ENCODE assay signal across 1 cellular context in the genomic region with DNA sequence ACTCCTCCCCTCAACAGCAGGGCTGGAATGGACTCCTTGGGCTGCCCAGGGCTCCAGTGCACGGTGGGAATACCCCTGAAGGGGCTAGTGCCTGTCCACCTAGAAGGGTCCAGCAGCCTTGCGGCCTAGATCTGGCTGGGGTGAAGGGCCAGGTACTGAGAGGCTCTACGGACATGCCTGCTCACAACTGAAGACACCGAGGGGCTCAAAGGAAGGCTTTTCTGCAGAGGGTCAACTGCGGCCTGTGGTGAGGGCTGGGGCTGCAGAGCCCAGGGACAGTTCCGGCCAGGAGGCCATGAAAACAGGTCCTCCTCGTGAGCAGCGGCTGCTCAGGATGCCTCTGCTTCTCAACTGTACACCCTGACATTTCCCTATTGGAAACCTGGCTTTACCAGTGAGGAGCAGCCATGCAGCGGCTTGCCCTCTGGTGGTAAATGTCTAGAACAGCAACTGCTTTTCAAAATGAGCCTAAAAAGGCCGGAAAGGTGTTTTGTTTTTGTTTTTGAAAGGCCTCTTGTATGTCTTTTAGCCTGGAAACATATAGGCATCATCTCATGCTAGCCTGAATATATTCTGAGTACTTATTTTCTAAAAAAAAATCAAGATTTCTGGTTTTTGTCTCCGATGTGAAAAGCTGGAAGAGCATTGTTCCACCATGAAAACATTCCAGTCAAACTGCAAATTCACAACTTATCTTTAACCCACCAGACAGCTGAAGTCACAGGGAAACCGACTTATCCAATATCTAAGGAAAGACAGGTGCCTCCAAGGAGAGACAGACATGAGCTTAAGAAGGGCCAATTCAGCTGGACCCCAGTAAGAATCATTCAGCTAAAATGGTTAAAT.
TF ChIP-seq lines count a peak whose summit lies in the region.

No MANE protein-coding gene starts in this region.

TF ChIP-seq in H1, 55 proteins besides CTCF, POLR2A, EP300 and RAD21:
- TF ChIP-seq, protein P1, sequence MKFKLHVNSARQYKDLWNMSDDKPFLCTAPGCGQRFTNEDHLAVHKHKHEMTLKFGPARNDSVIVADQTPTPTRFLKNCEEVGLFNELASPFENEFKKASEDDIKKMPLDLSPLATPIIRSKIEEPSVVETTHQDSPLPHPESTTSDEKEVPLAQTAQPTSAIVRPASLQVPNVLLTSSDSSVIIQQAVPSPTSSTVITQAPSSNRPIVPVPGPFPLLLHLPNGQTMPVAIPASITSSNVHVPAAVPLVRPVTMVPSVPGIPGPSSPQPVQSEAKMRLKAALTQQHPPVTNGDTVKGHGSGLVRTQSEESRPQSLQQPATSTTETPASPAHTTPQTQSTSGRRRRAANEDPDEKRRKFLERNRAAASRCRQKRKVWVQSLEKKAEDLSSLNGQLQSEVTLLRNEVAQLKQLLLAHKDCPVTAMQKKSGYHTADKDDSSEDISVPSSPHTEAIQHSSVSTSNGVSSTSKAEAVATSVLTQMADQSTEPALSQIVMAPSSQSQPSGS (IDR thresholded peaks at IDR 0.05; ENCODE audit: low read length): no peak
- TF ChIP-seq YY1 (IDR thresholded peaks at IDR 0.05; ENCODE audit: low read depth, low read length) (peak; percentile 43; the same call in 1 of the 2 replicates), SP4 (IDR thresholded peaks at IDR 0.05; ENCODE audit: low read length) (no peak)
